In the genomic region with DNA sequence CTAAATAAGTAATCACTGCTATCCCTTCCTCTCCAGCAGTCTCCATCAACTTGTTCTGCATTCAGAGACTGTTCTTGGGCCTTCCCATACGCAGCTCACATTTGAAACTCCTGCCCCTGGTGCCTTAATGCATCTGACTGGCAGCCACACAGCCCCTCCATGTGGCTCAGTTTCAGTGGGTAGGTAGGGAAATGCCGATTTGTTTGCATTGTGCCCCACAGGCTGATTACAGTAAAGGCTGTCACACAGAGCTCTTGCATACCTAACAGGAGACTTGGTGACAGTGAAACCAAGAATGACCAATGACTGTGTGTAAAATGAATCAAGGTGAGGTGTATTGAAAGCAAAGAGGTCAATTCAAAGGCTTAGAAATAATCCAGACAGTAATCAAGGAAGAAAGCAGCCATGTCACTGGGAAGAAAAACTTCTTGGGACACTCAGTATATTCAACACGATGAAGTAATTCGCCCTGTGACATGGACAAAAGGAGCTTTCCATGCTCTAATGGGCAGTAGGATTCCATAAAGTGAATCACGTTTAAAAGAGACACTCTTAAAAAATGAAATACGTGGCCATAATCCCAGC, we compare ENCODE assay signal across 24 cellular contexts. TPM values are rescaled to one million over a fixed set of nuclear protein-coding genes. Genes with fewer than 3 reads are reported as not detected.
DNase-seq lines count a peak whose midpoint lies in the region; ATAC-seq and TF ChIP-seq lines count a peak whose summit lies in the region.
"Had no signal": no experiment of that assay in that cellular context is flagged by ENCODE, and none has a peak within 500 bp of the region (broad histone marks: within the 10 kb centered on the region; RNA-seq: fewer than 3 reads in every experiment).

No MANE protein-coding gene starts in this region.

- TF ChIP-seq CTCF in VCaP (conservative IDR thresholded peaks at IDR 0.05): no peak

- H3K27ac ChIP-seq in VCaP: peak overlapping the region; percentile 62
- H3K27ac ChIP-seq: heart right ventricle, psoas muscle, upper lobe of left lung had no signal

- DNase-seq in renal cortical epithelial cell (ENCODE audit: low read depth): peak; percentile 4
- no peak for DNase-seq in cerebellar nuclear complex (lab: John Stamatoyannopoulos, UW)
- no peak for DNase-seq in NCI-H1417 (lab: John Stamatoyannopoulos, UW)
- DNase-seq: activated CD4-positive, alpha-beta T cell treated with anti-CD3 and anti-CD28 coated beads for 48 hours; activated CD8-positive, alpha-beta memory T cell treated with anti-CD3 and anti-CD28 coated beads, Interleukin-2, amount 50 U/mL, for 4 hours; activated effector memory CD4-positive, alpha-beta T cell treated with anti-CD3 and anti-CD28 coated beads, Interleukin-2, amount 50 U/mL, for 16 hours; amniotic stem cell; cortex of kidney; DND-41; GOT3; heart right ventricle; immature natural killer cell; NCI-H1105; NCI-H748 treated with DMSO at 0.1 percent for 48 hours; OCI-M1; psoas muscle; SHP77 treated with DMSO at 0.1 percent for 48 hours; small intestine; stimulated activated CD4-positive, alpha-beta T cell treated with anti-CD3 and anti-CD28 coated beads, Interleukin-4, amount 100 ng/mL, for 1 hour; upper lobe of left lung had no signal

- ATAC-seq in GM18873 (IDR thresholded peaks at IDR 0.05; ENCODE audit: low FRiP score, unreplicated experiment) (peak; percentile 62), HG02610 (IDR thresholded peaks at IDR 0.05; ENCODE audit: unreplicated experiment) (peak; percentile 96), GM21381 (IDR thresholded peaks at IDR 0.05; ENCODE audit: unreplicated experiment) (no peak)
- ATAC-seq: heart right ventricle, psoas muscle had no signal

RNA-seq across cellular contexts. Expression of gene B3GALNT2, which starts 12.7 kb away (rescaled TPM):
- total RNA-seq in renal cortical epithelial cell: 44.3 and 52.3 TPM in 2 replicates
